9 cellular contexts compared by ENCODE assay signal in the genomic region with DNA sequence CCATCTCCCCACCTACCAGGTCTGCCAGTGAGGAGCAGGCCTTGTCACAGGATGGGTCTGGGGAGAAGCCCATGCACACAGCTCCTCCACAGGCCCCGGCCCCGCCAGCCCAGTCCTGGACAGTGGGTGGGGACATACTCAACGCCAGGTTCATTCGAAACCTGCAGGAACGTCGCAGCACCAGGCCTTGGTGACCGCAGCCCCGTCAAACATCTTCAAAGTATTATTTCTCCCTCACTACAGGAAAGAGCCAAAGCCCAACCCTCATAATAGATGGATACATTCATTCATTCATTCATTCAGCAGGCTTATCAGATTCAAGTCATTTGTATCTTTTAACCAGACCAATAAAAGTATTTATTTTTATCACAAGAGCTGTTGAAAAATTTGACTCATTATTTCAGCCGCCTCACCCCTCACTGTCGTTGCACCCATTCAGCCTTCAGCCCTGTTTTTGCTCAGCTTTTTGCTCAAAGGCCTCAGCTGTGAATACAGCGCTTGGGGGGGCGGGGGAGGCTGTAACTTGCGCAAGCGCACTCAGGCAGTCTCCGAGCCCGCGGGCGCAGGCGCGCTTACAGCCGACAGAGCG. TPM values are rescaled to one million over a fixed set of nuclear protein-coding genes. Genes with fewer than 3 reads are reported as not detected.
DNase-seq lines count a peak whose midpoint lies in the region; FAIRE-seq and TF ChIP-seq lines count a peak whose summit lies in the region.
"Had no signal": no experiment of that assay in that cellular context is flagged by ENCODE, and none has a peak within 500 bp of the region (broad histone marks: within the 10 kb centered on the region; RNA-seq: fewer than 3 reads in every experiment).

No MANE protein-coding gene starts in this region.

- CTCF ChIA-PET in MCF 10A (lab: Yijun Ruan, JAX), result interaction anchor here (0.5 to 1.0 kb wide), 4 partner anchors 34 to 1243 kb away, joined by 3 to 4 read pairs (median 4); no protein-coding TSS in a partner anchor

- no peaks in the 10 kb centered on the region for H3K9me3 Mint-ChIP-seq in MCF 10A (ENCODE audit: unreplicated experiment)

- H3K9ac ChIP-seq in GM23248 (peak overlapping the region; percentile 78), keratinocyte (ENCODE audit: control insufficient read depth, extremely low read depth, insufficient read depth, low read length) (peak overlapping the region; percentile 48)

- H3K4me1 ChIP-seq in GM23248 (ENCODE audit: insufficient read depth), result 0 out of 2 replicates have a peak, but pooled peaks cover 4% of the 10 kb centered on the region
- H3K4me1 ChIP-seq in keratinocyte (ENCODE audit: control insufficient read depth, extremely low read depth, insufficient read depth, low read length), result peaks cover 12% of the 10 kb centered on the region

- no peak for FAIRE-seq in keratinocyte (lab: Jason Lieb, UNC)
- FAIRE-seq: islet of Langerhans had no signal

- peaks cover 14% of the 10 kb centered on the region for H3K4me1 Mint-ChIP-seq in MCF 10A (ENCODE audit: insufficient read depth, unreplicated experiment)

- H3K36me3 Mint-ChIP-seq in MCF 10A (ENCODE audit: insufficient read depth, unreplicated experiment), result peaks cover 42% of the 10 kb centered on the region

- TSS peak; percentile 15 for BruUV-seq in MCF 10A (replicated peaks; lab: Mats Ljungman, UMichigan)

- H3K4me2 ChIP-seq in GM23248 (ENCODE audit: unreplicated experiment) (peak overlapping the region; percentile 60), keratinocyte (ENCODE audit: control insufficient read depth, extremely low read depth, insufficient read depth, low read depth, low read length) (peak overlapping the region; percentile 79)

- POLR2A ChIA-PET in MCF 10A (lab: Yijun Ruan, JAX), result interaction anchor here (0.6 to 4.1 kb wide), 12 partner anchors 10 to 554 kb away, joined by 3 to 38 read pairs (median 4); partner anchors contain the start of genes DHX16, MRPS18B, PPP1R10 and PRR3

- TF ChIP-seq CTCF in 22Rv1 (IDR thresholded peaks at IDR 0.05) (no peak), MCF 10A (IDR thresholded peaks at IDR 0.05; ENCODE audit: unreplicated experiment) (no peak), keratinocyte (optimal IDR thresholded peaks at IDR 0.05 in 1 of 3, IDR thresholded peaks at IDR 0.05 in 1 of 3, conservative IDR thresholded peaks at IDR 0.05 in 1 of 3; ENCODE audit: extremely low read depth in 1 of 3, insufficient read depth in 2 of 3, low read length in 3 of 3) (no peak)

- H3K27ac ChIP-seq in 22Rv1 (peak overlapping the region; percentile 91), GM23248 (no peak overlapping the region), keratinocyte (ENCODE audit: control insufficient read depth, insufficient read depth, low read length) (peak overlapping the region; percentile 2)

- H3K4me3 ChIP-seq in GM23248 (peak overlapping the region; percentile 79), keratinocyte (ENCODE audit: control insufficient read depth in 2 of 3, extremely low read depth in 1 of 3, insufficient read depth in 2 of 3, low read depth in 1 of 3, low read length in 3 of 3) (peak overlapping the region; percentile 52 to 99 (median 90))

- intact Hi-C loops in MCF 10A (cut with micrococcal nuclease), result no loop called here

- peak overlapping the region; percentile 81 for H3K4me3 Mint-ChIP-seq in MCF 10A (ENCODE audit: unreplicated experiment)

- H3K9me1 ChIP-seq in keratinocyte (ENCODE audit: control insufficient read depth, extremely low read depth, insufficient read depth, low read length), result peaks cover 2% of the 10 kb centered on the region

- dilution Hi-C loops in keratinocyte (cut with MboI; ENCODE audit: extremely low pct_ligation_motif_present, low sequenced_read_pairs), result no loop called here

- H3K27me3 ChIP-seq in GM23248 (replicated peaks; ENCODE audit: insufficient read depth) (no peaks in the 10 kb centered on the region), keratinocyte (ENCODE audit: control insufficient read depth, extremely low read depth, insufficient read depth, low read length) (no peaks in the 10 kb centered on the region)

- H3F3A ChIP-seq in GM23248 (ENCODE audit: insufficient read depth), result peaks cover 4% of the 10 kb centered on the region; the same call in 1 of the 2 replicates

- no peaks in the 10 kb centered on the region for H3K9me2 ChIP-seq in GM23248 (ENCODE audit: insufficient read depth)

- H3K9me3 ChIP-seq in GM23248 (ENCODE audit: low read depth) (no peaks in the 10 kb centered on the region), keratinocyte (ENCODE audit: control insufficient read depth, low read depth, low read length) (no peaks in the 10 kb centered on the region)

- DNase-seq in GM23248 (peak; percentile 96), RPMI8226 (peak; percentile 34), MCF 10A (ENCODE audit: unreplicated experiment) (no peak), keratinocyte (ENCODE audit: low read depth, low spot score) (no peak), NCI-H774 (lab: John Stamatoyannopoulos, UW) (no peak)
- DNase-seq in stimulated activated CD4-positive, alpha-beta T cell treated with anti-CD3 and anti-CD28 coated beads, Interleukin-2, amount 100 ng/mL, for 24 hours, result peak; percentile 92 to 93
- DNase-seq in stimulated activated naive CD4-positive, alpha-beta T cell (lab: John Stamatoyannopoulos, UW), result no peak

- 22 to 30% methylated on average over 13 to 22 of the region's 22 CpGs for WGBS in GM23248 (ENCODE audit: low coverage in 1 of 2, low lambda C conversion rate in 2 of 2, missing lambda C conversion rate in 2 of 2), 2 experiments

- peak overlapping the region; percentile 27 for H2AFZ ChIP-seq in GM23248
- peak overlapping the region; percentile 18 for H2AFZ ChIP-seq in keratinocyte (ENCODE audit: control insufficient read depth, low read length)

- in situ Hi-C loops in GM23248 (cut with MboI), result no loop called here

- H4K20me1 ChIP-seq in GM23248 (ENCODE audit: insufficient read depth) (no peaks in the 10 kb centered on the region), keratinocyte (ENCODE audit: control insufficient read depth, extremely low read depth, insufficient read depth, low read length) (no peaks in the 10 kb centered on the region)

- no peaks in the 10 kb centered on the region for H3K27me3 Mint-ChIP-seq in MCF 10A (ENCODE audit: insufficient read depth, unreplicated experiment)

- 0 out of 2 replicates have a peak, but pooled peaks cover 1% of the 10 kb centered on the region for H3K36me3 ChIP-seq in GM23248 (ENCODE audit: low read depth)
- H3K36me3 ChIP-seq in keratinocyte (ENCODE audit: control insufficient read depth in 2 of 2, extremely low read depth in 1 of 2, insufficient read depth in 2 of 2, low read length in 2 of 2), result peaks cover 9 to 14% of the 10 kb centered on the region in 2 experiments

- peak overlapping the region; percentile 71 for H3K27ac Mint-ChIP-seq in MCF 10A (ENCODE audit: low read depth, unreplicated experiment)

- H3K79me2 ChIP-seq in GM23248 (ENCODE audit: insufficient read depth) (peaks cover 47% of the 10 kb centered on the region), keratinocyte (ENCODE audit: control insufficient read depth, insufficient read depth, low read length) (peaks cover 21% of the 10 kb centered on the region)

RNA-seq across cellular contexts. Expression of gene C6orf136, which starts 0.4 kb away (rescaled TPM):
- total RNA-seq in GM23248 (2014; rRNA removed; shearing (Covaris generic)), result 2.4 and 4.6 TPM in 2 replicates
- 8.6 and 10.6 TPM in 2 replicates for polyA plus RNA-seq in GM23248 (2016; fragmentation: Nextera tagmentation; extraction: Ambion mirVana)
- 10.3 and 15.7 TPM in 2 replicates for total RNA-seq in MCF 10A (2022)
- 6.7 to 8.7 TPM (median 7.8 TPM) in 3 replicates for polyA plus RNA-seq in keratinocyte
- polyA plus RNA-seq in keratinocyte (2011; ENCODE audit: low read depth), result 20.8 TPM
- polyA plus RNA-seq in keratinocyte (2011; cell fraction: cytosol; rRNA removed), result 8.2 and 8.4 TPM in 2 replicates
- 16.8 and 19.2 TPM in 2 replicates for polyA plus RNA-seq in keratinocyte (2011; cell fraction: nucleus; rRNA removed)
- 11.1 and 21.4 TPM in 2 replicates for polyA plus RNA-seq in keratinocyte (2012; ENCODE audit: low replicate concordance)
- polyA minus RNA-seq in keratinocyte, result 12.0 to 16.0 TPM (median 13.8 TPM) in 3 replicates
- 5.6 TPM for polyA minus RNA-seq in keratinocyte (2011; cell fraction: cytosol; rRNA and poly(A)+ RNA removed)
- 2.3 and 3.5 TPM in 2 replicates for polyA minus RNA-seq in keratinocyte (2011; cell fraction: nucleus; rRNA and poly(A)+ RNA removed)

RNA-seq across cellular contexts. Expression of gene ATAT1, which starts 19.9 kb away (rescaled TPM):
- 2.3 and 3.7 TPM in 2 replicates for total RNA-seq in GM23248 (2014; rRNA removed; shearing (Covaris generic))
- polyA plus RNA-seq in GM23248 (2016; fragmentation: Nextera tagmentation; extraction: Ambion mirVana) (12.3 and 12.6 TPM in 2 replicates), keratinocyte (3.8 to 6.0 TPM (median 5.4 TPM) in 3 replicates)
- 6.4 and 8.6 TPM in 2 replicates for total RNA-seq in MCF 10A (2022)
- polyA plus RNA-seq in keratinocyte (2011; ENCODE audit: low read depth), result 5.3 TPM
- 2.9 and 3.8 TPM in 2 replicates for polyA plus RNA-seq in keratinocyte (2011; cell fraction: cytosol; rRNA removed)
- polyA plus RNA-seq in keratinocyte (2011; cell fraction: nucleus; rRNA removed), result 28.7 TPM in 2 replicates
- 4.8 and 5.3 TPM in 2 replicates for polyA plus RNA-seq in keratinocyte (2012; ENCODE audit: low replicate concordance)
- polyA minus RNA-seq in keratinocyte, result 1.4 to 5.8 TPM (median 5.5 TPM) in 3 replicates
- polyA minus RNA-seq in keratinocyte (2011; cell fraction: cytosol; rRNA and poly(A)+ RNA removed), result 1.3 TPM
- 3.7 and 5.4 TPM in 2 replicates for polyA minus RNA-seq in keratinocyte (2011; cell fraction: nucleus; rRNA and poly(A)+ RNA removed)

RNA-seq across cellular contexts. Expression of gene DHX16, which starts 26.3 kb away (rescaled TPM):
- total RNA-seq in GM23248 (2014; rRNA removed; shearing (Covaris generic)), result 30.4 and 30.6 TPM in 2 replicates
- polyA plus RNA-seq in GM23248 (2016; fragmentation: Nextera tagmentation; extraction: Ambion mirVana), result 23.6 and 26.7 TPM in 2 replicates
- 41.3 and 49.8 TPM in 2 replicates for total RNA-seq in MCF 10A (2022)
- 27.9 to 36.4 TPM (median 34.2 TPM) in 3 replicates for polyA plus RNA-seq in keratinocyte
- 22.4 TPM for polyA plus RNA-seq in keratinocyte (2011; ENCODE audit: low read depth)
- 25.8 and 30.8 TPM in 2 replicates for polyA plus RNA-seq in keratinocyte (2011; cell fraction: cytosol; rRNA removed)
- 81.4 and 88.3 TPM in 2 replicates for polyA plus RNA-seq in keratinocyte (2011; cell fraction: nucleus; rRNA removed)
- polyA plus RNA-seq in keratinocyte (2012; ENCODE audit: low replicate concordance), result 18.0 and 27.7 TPM in 2 replicates
- 39.2 to 59.7 TPM (median 49.4 TPM) in 3 replicates for polyA minus RNA-seq in keratinocyte
- 23.2 TPM for polyA minus RNA-seq in keratinocyte (2011; cell fraction: cytosol; rRNA and poly(A)+ RNA removed)
- 20.4 and 24.4 TPM in 2 replicates for polyA minus RNA-seq in keratinocyte (2011; cell fraction: nucleus; rRNA and poly(A)+ RNA removed)

RNA-seq across cellular contexts. Expression of gene MRPS18B, which starts 28.9 kb away (rescaled TPM):
- 33.5 and 41.4 TPM in 2 replicates for total RNA-seq in GM23248 (2014; rRNA removed; shearing (Covaris generic))
- polyA plus RNA-seq in GM23248 (2016; fragmentation: Nextera tagmentation; extraction: Ambion mirVana) (59.2 and 61.2 TPM in 2 replicates), keratinocyte (55.0 to 74.6 TPM (median 59.8 TPM) in 3 replicates)
- 120 and 127 TPM in 2 replicates for total RNA-seq in MCF 10A (2022)
- polyA plus RNA-seq in keratinocyte (2011; ENCODE audit: low read depth), result 35.4 TPM
- 53.6 and 56.9 TPM in 2 replicates for polyA plus RNA-seq in keratinocyte (2011; cell fraction: cytosol; rRNA removed)
- 48.9 and 52.9 TPM in 2 replicates for polyA plus RNA-seq in keratinocyte (2011; cell fraction: nucleus; rRNA removed)
- 44.2 and 47.0 TPM in 2 replicates for polyA plus RNA-seq in keratinocyte (2012; ENCODE audit: low replicate concordance)
- 37.1 to 54.6 TPM (median 42.7 TPM) in 3 replicates for polyA minus RNA-seq in keratinocyte
- 23.8 TPM for polyA minus RNA-seq in keratinocyte (2011; cell fraction: cytosol; rRNA and poly(A)+ RNA removed)
- polyA minus RNA-seq in keratinocyte (2011; cell fraction: nucleus; rRNA and poly(A)+ RNA removed), result 18.6 and 29.6 TPM in 2 replicates

RNA-seq across cellular contexts. Expression of gene PPP1R10, which starts 29.5 kb away (rescaled TPM):
- total RNA-seq in GM23248 (2014; rRNA removed; shearing (Covaris generic)), result 23.9 and 27.3 TPM in 2 replicates
- polyA plus RNA-seq in GM23248 (2016; fragmentation: Nextera tagmentation; extraction: Ambion mirVana), result 23.6 and 32.7 TPM in 2 replicates
- total RNA-seq in MCF 10A (2022), result 103 and 209 TPM in 2 replicates
- polyA plus RNA-seq in keratinocyte, result 25.3 to 36.6 TPM (median 30.0 TPM) in 3 replicates
- 40.6 TPM for polyA plus RNA-seq in keratinocyte (2011; ENCODE audit: low read depth)
- polyA plus RNA-seq in keratinocyte (2011; cell fraction: cytosol; rRNA removed), result 13.9 and 24.0 TPM in 2 replicates
- 104 and 135 TPM in 2 replicates for polyA plus RNA-seq in keratinocyte (2011; cell fraction: nucleus; rRNA removed)
- polyA plus RNA-seq in keratinocyte (2012; ENCODE audit: low replicate concordance), result 25.5 and 44.1 TPM in 2 replicates
- polyA minus RNA-seq in keratinocyte, result 43.2 to 78.2 TPM (median 76.0 TPM) in 3 replicates
- polyA minus RNA-seq in keratinocyte (2011; cell fraction: cytosol; rRNA and poly(A)+ RNA removed), result 21.7 TPM
- polyA minus RNA-seq in keratinocyte (2011; cell fraction: nucleus; rRNA and poly(A)+ RNA removed), result 79.1 and 175 TPM in 2 replicates

Comparison
In these comparisons a context has a peak if more than half of its experiments do, and no peak if none do; other contexts are left out.
1. DNase-seq: peak in GM23248 (single experiment), RPMI8226 (single experiment) and stimulated activated CD4-positive, alpha-beta T cell treated with anti-CD3 and anti-CD28 coated beads, Interleukin-2, amount 100 ng/mL, for 24 hours (2 of 2); none in MCF 10A (single experiment), keratinocyte (single experiment), stimulated activated naive CD4-positive, alpha-beta T cell (0 of 6) and NCI-H774 (single experiment).